1 cellular context compared by ENCODE assay signal in genomic region chr1:204992940-204993339, GRCh38.
TF ChIP-seq lines count a peak whose summit lies in the region.

No MANE protein-coding gene starts in this region.

TF ChIP-seq in H1, 55 proteins besides CTCF, POLR2A, EP300 and RAD21:
- TF ChIP-seq SIN3A (conservative IDR thresholded peaks at IDR 0.05 in 1 of 2, IDR thresholded peaks at IDR 0.05 in 1 of 2; ENCODE audit: low read depth in 1 of 2, low read length in 2 of 2) (no peak), ASH2L (IDR thresholded peaks at IDR 0.05; ENCODE audit: low read length) (no peak), JUN (IDR thresholded peaks at IDR 0.05; ENCODE audit: low read depth, low read length) (no peak), FOSL1 (IDR thresholded peaks at IDR 0.05; ENCODE audit: insufficient read depth, low read depth, low read length) (no peak), CEBPB (IDR thresholded peaks at IDR 0.05; ENCODE audit: low read depth, low read length) (no peak)
